14 cellular contexts compared by ENCODE assay signal in the genomic region with DNA sequence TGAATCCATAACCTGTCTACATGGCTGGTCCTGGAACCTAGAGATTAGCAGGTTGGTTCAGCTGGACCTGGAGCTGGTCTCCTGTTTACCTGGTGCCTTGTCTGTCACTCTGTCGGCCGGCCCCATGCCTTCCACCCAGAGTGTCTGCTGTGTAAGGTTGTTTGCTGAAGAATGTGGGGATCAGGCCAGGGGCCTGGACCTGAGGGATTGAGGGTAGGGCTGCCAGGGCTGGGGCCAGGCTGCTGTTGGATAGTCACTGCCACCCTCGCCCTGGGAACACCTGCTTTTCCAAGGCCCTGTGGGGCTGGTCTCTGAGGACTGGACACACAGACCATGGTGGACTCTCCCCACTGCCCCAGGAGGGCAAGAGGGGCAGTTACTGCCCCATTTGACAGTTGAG. TPM values are rescaled to one million over a fixed set of nuclear protein-coding genes. Genes with fewer than 3 reads are reported as not detected.
DNase-seq lines count a peak whose midpoint lies in the region; ATAC-seq and TF ChIP-seq lines count a peak whose summit lies in the region.
"Had no signal": no experiment of that assay in that cellular context is flagged by ENCODE, and none has a peak within 500 bp of the region (broad histone marks: within the 10 kb centered on the region; RNA-seq: fewer than 3 reads in every experiment).

No MANE protein-coding gene starts in this region.

- no peak overlapping the region for H3K27ac Mint-ChIP-seq in CD4-positive, alpha-beta T cell
- H3K27ac Mint-ChIP-seq in T-cell, result no peak overlapping the region

- H3K9me3 ChIP-seq in CD4-positive, alpha-beta T cell (ENCODE audit: control insufficient read depth, low read length), result no peaks in the 10 kb centered on the region
- no peaks in the 10 kb centered on the region for H3K9me3 ChIP-seq in right atrium auricular region
- H3K9me3 ChIP-seq: adrenal gland had no signal

- POLR2A ChIA-PET in CD4-positive, alpha-beta T cell (lab: Charles Lee), result interaction anchor here (1.5 kb wide), 1 partner anchor 187 kb away, joined by 3 read pairs; a partner anchor contains a TSS
- POLR2A ChIA-PET in T-cell (lab: Charles Lee), result no interaction called here

- no peaks in the 10 kb centered on the region for H3K27me3 ChIP-seq in CD4-positive, alpha-beta T cell (ENCODE audit: control insufficient read depth, insufficient read depth, low read length)
- H3K27me3 ChIP-seq in right atrium auricular region, result no peaks in the 10 kb centered on the region
- H3K27me3 ChIP-seq: adrenal gland had no signal

- TF ChIP-seq CTCF in CD4-positive, alpha-beta T cell (IDR thresholded peaks at IDR 0.05), result no peak
- no peak for TF ChIP-seq CTCF in right atrium auricular region (IDR thresholded peaks at IDR 0.05)

- ATAC-seq in CD4-positive, alpha-beta T cell (ENCODE audit: poor library complexity), result no peak
- no peak for ATAC-seq in T-cell (replicated peaks in 1 of 4)

- H3K36me3 Mint-ChIP-seq in CD4-positive, alpha-beta T cell (ENCODE audit: low read depth), result no peaks in the 10 kb centered on the region
- no peaks in the 10 kb centered on the region for H3K36me3 Mint-ChIP-seq in T-cell

- no peak for DNase-seq in CD4-positive, alpha-beta T cell
- no peak for DNase-seq in T-cell
- DNase-seq in right atrium auricular region (ENCODE audit: low spot score), result no peak
- no peak for DNase-seq in skeletal muscle cell (ENCODE audit: low read depth)
- no peak for DNase-seq in dedifferentiated amniotic fluid mesenchymal stem cell (ENCODE audit: extremely low spot score)
- no peak for DNase-seq in AG20443 (ENCODE audit: low spot score)
- no peak for DNase-seq in SHP77 (lab: John Stamatoyannopoulos, UW)
- DNase-seq in NCI-H2227 (lab: John Stamatoyannopoulos, UW; ENCODE audit: unreplicated experiment), result no peak
- DNase-seq: activated CD4-positive, alpha-beta T cell treated with anti-CD3 and anti-CD28 coated beads, Interleukin-2, amount 50 U/mL, for 1 hour; NCI-H2107; stimulated activated CD4-positive, alpha-beta T cell treated with anti-CD3 and anti-CD28 coated beads, Interleukin-4, amount 100 ng/mL, for 24 hours had no signal

- no peak overlapping the region for H3K27ac ChIP-seq in CD4-positive, alpha-beta T cell (ENCODE audit: low read depth, low read length)
- peak overlapping the region; percentile 48 to 79 for H3K27ac ChIP-seq in right atrium auricular region

- H3K4me1 Mint-ChIP-seq in CD4-positive, alpha-beta T cell (ENCODE audit: low read depth), result peaks cover 15% of the 10 kb centered on the region
- H3K4me1 Mint-ChIP-seq in T-cell, result peaks cover 8 to 19% (median 10%) of the 10 kb centered on the region in 3 donors

- no peaks in the 10 kb centered on the region for H3K9me3 Mint-ChIP-seq in CD4-positive, alpha-beta T cell
- no peaks in the 10 kb centered on the region for H3K9me3 Mint-ChIP-seq in T-cell

- H3K4me3 ChIP-seq in right atrium auricular region, result peak overlapping the region; percentile 56 to 74
- H3K4me3 ChIP-seq in skeletal muscle cell (ENCODE audit: low read depth, low read length), result peak overlapping the region; percentile 63

- peak overlapping the region; percentile 80 for H3K4me3 Mint-ChIP-seq in CD4-positive, alpha-beta T cell
- peak overlapping the region; percentile 49 to 75 (median 72) for H3K4me3 Mint-ChIP-seq in T-cell

- intact Hi-C loops in CD4-positive, alpha-beta T cell (cut with DNase I, micrococcal nuclease), result loop anchor here in 1 of 2 experiments (5.0 to 10.0 kb wide), 2 partner anchors 227 to 459 kb away; a partner anchor contains a TSS

- CTCF ChIA-PET in CD4-positive, alpha-beta T cell (lab: Charles Lee), result interaction anchor here (2.3 kb wide), 1 partner anchor 112 kb away, joined by 8 read pairs; no protein-coding TSS in a partner anchor
- CTCF ChIA-PET in T-cell (lab: Charles Lee), result no interaction called here

- H3K27me3 Mint-ChIP-seq in CD4-positive, alpha-beta T cell, result peaks cover 4% of the 10 kb centered on the region
- peaks cover 0 to 2% of the 10 kb centered on the region in 2 donors for H3K27me3 Mint-ChIP-seq in T-cell

- peaks cover 11% of the 10 kb centered on the region for H3K36me3 ChIP-seq in right atrium auricular region
- H3K36me3 ChIP-seq: adrenal gland had no signal

- peaks cover 0 to 68% of the 10 kb centered on the region in 2 donors for H3K4me1 ChIP-seq in right atrium auricular region

RNA-seq across cellular contexts. Expression of a gene that starts 1.4 kb away (rescaled TPM):
- 1 to 10 TPM; 1.9 to 2.0 TPM for total RNA-seq in CD4-positive, alpha-beta T cell
- total RNA-seq in T-cell (1 to 10 TPM; 2.9 to 6.8 (median 5.8) TPM), right atrium auricular region (100 to 1,000 TPM; 187 to 213 TPM)

RNA-seq across cellular contexts. Expression of a gene that starts 8.6 kb away (rescaled TPM):
- total RNA-seq in CD4-positive, alpha-beta T cell, result under 1 TPM in 1 of 2 experiments, not detected in 1; 0.80 TPM
- total RNA-seq in T-cell, result under 1 TPM in 2 of 5 donors, not detected in 3; 0.43 to 0.44 TPM
- total RNA-seq in right atrium auricular region, result not detected
- total RNA-seq: G401, mononuclear cell had no signal

RNA-seq across cellular contexts. Expression of a gene that starts 18.5 kb away (rescaled TPM):
- total RNA-seq in CD4-positive, alpha-beta T cell, result 10 to 100 TPM; 39.7 to 43.6 TPM
- total RNA-seq in T-cell (10 to 100 TPM; 44.3 to 73.7 (median 68.8) TPM), right atrium auricular region (10 to 100 TPM; 11.4 to 19.9 TPM)

RNA-seq across cellular contexts. Expression of a gene that starts 19.5 kb away (rescaled TPM):
- total RNA-seq in CD4-positive, alpha-beta T cell, result 1 to 10 TPM; 2.7 to 2.9 TPM
- total RNA-seq in T-cell, result 10 to 100 TPM in 3 of 5 donors, 1 to 10 TPM in 2; 5.8 to 24.1 (median 18.3) TPM
- 10 to 100 TPM; 10.3 to 17.7 TPM for total RNA-seq in right atrium auricular region

RNA-seq across cellular contexts. Expression of a gene that starts 19.6 kb away (rescaled TPM):
- total RNA-seq in CD4-positive, alpha-beta T cell, result 10 to 100 TPM; 83.0 to 85.0 TPM
- total RNA-seq in T-cell (100 to 1,000 TPM; 134 to 181 (median 161) TPM), right atrium auricular region (10 to 100 TPM; 42.4 to 43.2 TPM)

Comparison
In these comparisons a context has a peak if more than half of its experiments do, and no peak if none do; other contexts are left out.
1. RNA of a gene that starts 1.4 kb away (total RNA-seq): 187 to 213 TPM in right atrium auricular region; 2.9 to 6.8 TPM in T-cell and 1.9 to 2.0 TPM in CD4-positive, alpha-beta T cell; every median in the first group is over 10 times any median in the second.